1 cellular context compared by ENCODE assay signal in genomic region chr17:36722121-36722902, GRCh38.
A peak's percentile ranks its signal among the peaks of the same experiment; 100 is the strongest.
TF ChIP-seq lines count a peak whose summit lies in the region.

No MANE protein-coding gene starts in this region.

TF ChIP-seq in K562, 482 proteins besides CTCF, POLR2A, EP300 and RAD21 (continued from another document and continues in another):
- TF ChIP-seq GTF2F1 (IDR thresholded peaks at IDR 0.05; ENCODE audit: low read depth, low read length), result 0 out of 2 replicates have a peak, but pooled peaks have one; percentile 26
- no peak for TF ChIP-seq ZNF23 (CRISPR knock-in tag; IDR thresholded peaks at IDR 0.05)
- TF ChIP-seq, protein P1, sequence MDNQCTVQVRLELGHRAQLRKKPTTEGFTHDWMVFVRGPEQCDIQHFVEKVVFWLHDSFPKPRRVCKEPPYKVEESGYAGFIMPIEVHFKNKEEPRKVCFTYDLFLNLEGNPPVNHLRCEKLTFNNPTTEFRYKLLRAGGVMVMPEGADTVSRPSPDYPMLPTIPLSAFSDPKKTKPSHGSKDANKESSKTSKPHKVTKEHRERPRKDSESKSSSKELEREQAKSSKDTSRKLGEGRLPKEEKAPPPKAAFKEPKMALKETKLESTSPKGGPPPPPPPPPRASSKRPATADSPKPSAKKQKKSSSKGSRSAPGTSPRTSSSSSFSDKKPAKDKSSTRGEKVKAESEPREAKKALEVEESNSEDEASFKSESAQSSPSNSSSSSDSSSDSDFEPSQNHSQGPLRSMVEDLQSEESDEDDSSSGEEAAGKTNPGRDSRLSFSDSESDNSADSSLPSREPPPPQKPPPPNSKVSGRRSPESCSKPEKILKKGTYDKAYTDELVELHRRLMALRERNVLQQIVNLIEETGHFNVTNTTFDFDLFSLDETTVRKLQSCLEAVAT (IDR thresholded peaks at IDR 0.05), result peak; percentile 29 to 67; a peak in 2 of 4 replicates
- peak; percentile 79 for TF ChIP-seq HMGN3 (IDR thresholded peaks at IDR 0.05; ENCODE audit: borderline replicate concordance, extremely low read depth, insufficient read length, low read depth, low read length)
- TF ChIP-seq RBM34 (IDR thresholded peaks at IDR 0.05; ENCODE audit: borderline replicate concordance, insufficient read depth, low read length), result no peak
- no peak for TF ChIP-seq ZC3H4 (CRISPR knock-in tag; IDR thresholded peaks at IDR 0.05; ENCODE audit: borderline replicate concordance)
- no peak for TF ChIP-seq ZNF347 (CRISPR knock-in tag; IDR thresholded peaks at IDR 0.05; ENCODE audit: low read depth)
- no peak for TF ChIP-seq NFXL1 (CRISPR knock-in tag; IDR thresholded peaks at IDR 0.05)
- TF ChIP-seq ZNF395 (CRISPR knock-in tag; IDR thresholded peaks at IDR 0.05), result peak; percentile 37; the same call in 1 of the 2 replicates
- no peak for TF ChIP-seq CLOCK (CRISPR knock-in tag; IDR thresholded peaks at IDR 0.05; ENCODE audit: borderline replicate concordance)
- TF ChIP-seq, protein P2, sequence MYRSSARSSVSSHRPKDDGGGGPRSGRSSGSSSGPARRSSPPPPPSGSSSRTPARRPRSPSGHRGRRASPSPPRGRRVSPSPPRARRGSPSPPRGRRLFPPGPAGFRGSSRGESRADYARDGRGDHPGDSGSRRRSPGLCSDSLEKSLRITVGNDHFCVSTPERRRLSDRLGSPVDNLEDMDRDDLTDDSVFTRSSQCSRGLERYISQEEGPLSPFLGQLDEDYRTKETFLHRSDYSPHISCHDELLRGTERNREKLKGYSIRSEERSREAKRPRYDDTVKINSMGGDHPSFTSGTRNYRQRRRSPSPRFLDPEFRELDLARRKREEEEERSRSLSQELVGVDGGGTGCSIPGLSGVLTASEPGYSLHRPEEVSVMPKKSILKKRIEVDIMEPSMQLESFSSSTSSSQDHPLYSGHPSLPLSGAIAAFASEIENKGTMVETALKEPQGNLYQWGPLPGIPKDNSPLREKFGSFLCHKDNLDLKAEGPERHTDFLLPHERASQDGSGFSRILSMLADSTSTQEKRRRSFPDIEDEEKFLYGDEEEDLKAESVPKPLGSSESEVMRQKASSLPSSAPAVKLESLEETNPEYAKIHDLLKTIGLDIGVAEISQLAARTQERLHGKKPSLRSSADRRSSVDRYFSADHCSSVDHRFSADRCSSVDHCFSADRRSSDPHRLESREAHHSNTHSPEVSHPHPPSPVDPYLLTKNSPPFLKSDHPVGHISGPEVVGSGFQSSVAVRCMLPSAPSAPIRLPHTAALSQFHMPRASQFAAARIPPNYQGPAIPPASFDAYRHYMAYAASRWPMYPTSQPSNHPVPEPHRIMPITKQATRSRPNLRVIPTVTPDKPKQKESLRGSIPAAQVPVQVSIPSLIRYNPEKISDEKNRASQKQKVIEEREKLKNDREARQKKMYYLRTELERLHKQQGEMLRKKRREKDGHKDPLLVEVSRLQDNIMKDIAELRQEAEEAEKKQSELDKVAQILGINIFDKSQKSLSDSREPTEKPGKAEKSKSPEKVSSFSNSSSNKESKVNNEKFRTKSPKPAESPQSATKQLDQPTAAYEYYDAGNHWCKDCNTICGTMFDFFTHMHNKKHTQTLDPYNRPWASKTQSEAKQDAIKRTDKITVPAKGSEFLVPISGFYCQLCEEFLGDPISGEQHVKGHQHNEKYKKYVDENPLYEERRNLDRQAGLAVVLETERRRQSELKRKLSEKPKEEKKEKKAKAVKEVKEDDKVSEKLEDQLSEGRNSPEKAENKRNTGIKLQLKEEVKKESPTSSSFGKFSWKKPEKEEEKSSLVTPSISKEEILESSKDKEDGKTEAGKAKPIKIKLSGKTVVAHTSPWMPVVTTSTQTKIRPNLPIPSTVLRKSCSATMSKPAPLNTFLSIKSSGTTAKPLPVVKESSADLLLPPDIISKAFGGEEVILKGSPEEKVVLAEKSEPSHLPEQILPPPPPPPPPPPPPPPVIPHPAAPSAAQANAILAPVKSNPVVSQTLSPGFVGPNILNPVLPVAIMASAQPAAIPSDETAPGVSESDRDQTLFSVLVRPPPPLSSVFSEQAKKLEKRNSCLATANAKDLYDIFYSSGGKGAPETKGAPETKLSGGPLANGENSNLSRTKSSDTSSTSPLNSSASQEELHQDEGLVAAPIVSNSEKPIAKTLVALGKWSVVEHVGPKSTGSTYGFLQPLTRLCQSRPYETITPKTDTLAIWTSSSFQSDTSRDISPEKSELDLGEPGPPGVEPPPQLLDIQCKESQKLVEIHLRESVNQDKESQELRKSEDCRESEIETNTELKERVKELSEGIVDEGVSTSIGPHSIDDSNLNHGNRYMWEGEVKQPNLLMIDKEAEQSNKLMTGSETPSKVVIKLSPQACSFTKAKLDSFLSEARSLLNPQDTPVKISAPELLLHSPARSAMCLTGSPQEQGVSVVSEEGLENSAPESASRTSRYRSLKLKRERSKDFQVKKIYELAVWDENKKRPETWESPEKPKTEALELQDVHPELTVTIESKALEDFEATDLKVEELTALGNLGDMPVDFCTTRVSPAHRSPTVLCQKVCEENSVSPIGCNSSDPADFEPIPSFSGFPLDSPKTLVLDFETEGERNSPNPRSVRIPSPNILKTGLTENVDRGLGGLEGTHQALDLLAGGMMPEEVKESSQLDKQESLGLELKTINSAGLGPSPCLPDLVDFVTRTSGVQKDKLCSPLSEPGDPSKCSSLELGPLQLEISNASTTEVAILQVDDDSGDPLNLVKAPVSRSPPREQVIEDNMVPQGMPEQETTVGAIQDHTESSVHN (IDR thresholded peaks at IDR 0.05; ENCODE audit: borderline replicate concordance in 1 of 2, low read depth in 1 of 2), result 0 out of 4 replicates have a peak, but pooled peaks of 1 of the 2 experiments have one; percentile 27
- 0 out of 4 replicates have a peak, but pooled peaks of 1 of the 2 experiments have one; percentile 27 for TF ChIP-seq CSDE1 (IDR thresholded peaks at IDR 0.05)
- no peak for TF ChIP-seq NELFE (IDR thresholded peaks at IDR 0.05; ENCODE audit: insufficient read depth, insufficient read length)
- no peak for TF ChIP-seq KDM2B (CRISPR knock-in tag; IDR thresholded peaks at IDR 0.05)
- TF ChIP-seq ZNF134 (CRISPR knock-in tag; conservative IDR thresholded peaks at IDR 0.05), result no peak
- TF ChIP-seq, protein P3, sequence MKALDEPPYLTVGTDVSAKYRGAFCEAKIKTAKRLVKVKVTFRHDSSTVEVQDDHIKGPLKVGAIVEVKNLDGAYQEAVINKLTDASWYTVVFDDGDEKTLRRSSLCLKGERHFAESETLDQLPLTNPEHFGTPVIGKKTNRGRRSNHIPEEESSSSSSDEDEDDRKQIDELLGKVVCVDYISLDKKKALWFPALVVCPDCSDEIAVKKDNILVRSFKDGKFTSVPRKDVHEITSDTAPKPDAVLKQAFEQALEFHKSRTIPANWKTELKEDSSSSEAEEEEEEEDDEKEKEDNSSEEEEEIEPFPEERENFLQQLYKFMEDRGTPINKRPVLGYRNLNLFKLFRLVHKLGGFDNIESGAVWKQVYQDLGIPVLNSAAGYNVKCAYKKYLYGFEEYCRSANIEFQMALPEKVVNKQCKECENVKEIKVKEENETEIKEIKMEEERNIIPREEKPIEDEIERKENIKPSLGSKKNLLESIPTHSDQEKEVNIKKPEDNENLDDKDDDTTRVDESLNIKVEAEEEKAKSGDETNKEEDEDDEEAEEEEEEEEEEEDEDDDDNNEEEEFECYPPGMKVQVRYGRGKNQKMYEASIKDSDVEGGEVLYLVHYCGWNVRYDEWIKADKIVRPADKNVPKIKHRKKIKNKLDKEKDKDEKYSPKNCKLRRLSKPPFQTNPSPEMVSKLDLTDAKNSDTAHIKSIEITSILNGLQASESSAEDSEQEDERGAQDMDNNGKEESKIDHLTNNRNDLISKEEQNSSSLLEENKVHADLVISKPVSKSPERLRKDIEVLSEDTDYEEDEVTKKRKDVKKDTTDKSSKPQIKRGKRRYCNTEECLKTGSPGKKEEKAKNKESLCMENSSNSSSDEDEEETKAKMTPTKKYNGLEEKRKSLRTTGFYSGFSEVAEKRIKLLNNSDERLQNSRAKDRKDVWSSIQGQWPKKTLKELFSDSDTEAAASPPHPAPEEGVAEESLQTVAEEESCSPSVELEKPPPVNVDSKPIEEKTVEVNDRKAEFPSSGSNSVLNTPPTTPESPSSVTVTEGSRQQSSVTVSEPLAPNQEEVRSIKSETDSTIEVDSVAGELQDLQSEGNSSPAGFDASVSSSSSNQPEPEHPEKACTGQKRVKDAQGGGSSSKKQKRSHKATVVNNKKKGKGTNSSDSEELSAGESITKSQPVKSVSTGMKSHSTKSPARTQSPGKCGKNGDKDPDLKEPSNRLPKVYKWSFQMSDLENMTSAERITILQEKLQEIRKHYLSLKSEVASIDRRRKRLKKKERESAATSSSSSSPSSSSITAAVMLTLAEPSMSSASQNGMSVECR (CRISPR knock-in tag; IDR thresholded peaks at IDR 0.05), result no peak
- no peak for TF ChIP-seq ZNF184 (CRISPR knock-in tag; IDR thresholded peaks at IDR 0.05)
- TF ChIP-seq HIVEP1 (CRISPR knock-in tag; IDR thresholded peaks at IDR 0.05), result no peak
- no peak for TF ChIP-seq NFE2 (IDR thresholded peaks at IDR 0.05; ENCODE audit: low read depth)
- peak; percentile 74; the same call in 1 of the 2 replicates for TF ChIP-seq PHF8 (IDR thresholded peaks at IDR 0.05; ENCODE audit: borderline replicate concordance, low read length)
- TF ChIP-seq SIN3A (IDR thresholded peaks at IDR 0.05; ENCODE audit: borderline replicate concordance in 2 of 2, control insufficient read depth in 1 of 2, low read depth in 2 of 2, low read length in 2 of 2), result no peak; a peak in 1 of 4 replicates
- no peak for TF ChIP-seq ZNF121 (CRISPR knock-in tag; conservative IDR thresholded peaks at IDR 0.05)
- TF ChIP-seq YY1 (IDR thresholded peaks at IDR 0.05; ENCODE audit: borderline replicate concordance in 1 of 3, control insufficient read depth in 1 of 3, extremely low read depth in 1 of 3, insufficient read depth in 3 of 3, insufficient read length in 1 of 3, insufficient replicate concordance in 2 of 3, low read depth in 1 of 3, low read length in 2 of 3), result peak in 2 of 3 experiments; percentile 30 to 43
- TF ChIP-seq ARNT (IDR thresholded peaks at IDR 0.05), result 0 out of 4 replicates have a peak, but pooled peaks of 1 of the 2 experiments have one; percentile 26
- no peak for TF ChIP-seq SP1 (CRISPR knock-in tag; IDR thresholded peaks at IDR 0.05)
- peak; percentile 57 for TF ChIP-seq MAX (CRISPR knock-in tag; IDR thresholded peaks at IDR 0.05)
- TF ChIP-seq TGIF2 (CRISPR knock-in tag; IDR thresholded peaks at IDR 0.05), result no peak
- no peak for TF ChIP-seq ZC3H11A (IDR thresholded peaks at IDR 0.05; ENCODE audit: low read depth, low read length)
- TF ChIP-seq KDM5B (IDR thresholded peaks at IDR 0.05; ENCODE audit: insufficient replicate concordance, low read depth, low read length), result peak; percentile 20
- TF ChIP-seq ZNF551 (CRISPR knock-in tag; IDR thresholded peaks at IDR 0.05), result no peak
- TF ChIP-seq ZBTB7A (IDR thresholded peaks at IDR 0.05; ENCODE audit: borderline replicate concordance, control insufficient read depth, low read depth, low read length), result peak; percentile 95
- no peak for TF ChIP-seq CCAR2 (IDR thresholded peaks at IDR 0.05; ENCODE audit: low read depth, low read length)
- TF ChIP-seq ZBTB17 (CRISPR knock-in tag; IDR thresholded peaks at IDR 0.05), result no peak
- no peak for TF ChIP-seq ZNF197 (CRISPR knock-in tag; IDR thresholded peaks at IDR 0.05; ENCODE audit: low read depth)
- no peak for TF ChIP-seq ZNF707 (CRISPR knock-in tag; conservative IDR thresholded peaks at IDR 0.05)
- peak; percentile 70; the same call in 1 of the 2 replicates for TF ChIP-seq NR2C1 (IDR thresholded peaks at IDR 0.05)
- TF ChIP-seq NR2C1 (tag; IDR thresholded peaks at IDR 0.05), result peak; percentile 73
